In the genomic region with DNA sequence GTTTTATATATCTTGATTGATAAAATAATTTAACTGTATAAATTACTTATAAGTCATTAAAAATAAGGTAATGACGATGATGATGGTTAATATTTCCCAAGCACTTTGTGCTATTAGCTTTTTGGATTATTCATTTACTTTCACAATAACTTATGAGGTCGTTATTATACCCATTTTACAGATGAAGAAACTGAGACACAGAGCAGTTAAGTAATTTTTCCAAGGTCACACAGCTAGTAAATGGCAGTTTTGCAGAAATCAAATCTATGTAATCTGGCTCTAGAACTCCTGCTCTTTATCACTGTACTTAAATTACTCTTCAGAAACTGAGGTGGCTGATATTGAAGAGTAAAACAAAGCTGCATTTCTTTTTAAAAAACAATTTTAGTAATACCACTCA, we compare ENCODE assay signal across 23 cellular contexts. TPM values are rescaled to one million over a fixed set of nuclear protein-coding genes. Genes with fewer than 3 reads are reported as not detected.
DNase-seq lines count a peak whose midpoint lies in the region; ATAC-seq, FAIRE-seq and TF ChIP-seq lines count a peak whose summit lies in the region.
"Had no signal": no experiment of that assay in that cellular context is flagged by ENCODE, and none has a peak within 500 bp of the region (broad histone marks: within the 10 kb centered on the region; RNA-seq: fewer than 3 reads in every experiment).

No MANE protein-coding gene starts in this region.

- 96% methylated on average over 2 of the region's 2 CpGs for WGBS in HepG2 (ENCODE audit: low lambda C conversion rate)
- WGBS in right lobe of liver (ENCODE audit: insufficient coverage, low coverage, low lambda C conversion rate, missing lambda C conversion rate) = 95% methylated on average over 2 of the region's 2 CpGs
- 89% methylated on average over 2 of the region's 2 CpGs for WGBS in K562 (ENCODE audit: insufficient coverage, low coverage, missing lambda C conversion rate)

- no peak for ATAC-seq in HepG2
- ATAC-seq in right lobe of liver = no peak
- no peak for ATAC-seq in K562
- ATAC-seq: A549; CD8-positive, alpha-beta T cell; GM12878 had no signal

- DNase-seq in HepG2 (ENCODE audit: low spot score) (no peak), right lobe of liver (no peak), K562 (ENCODE audit: extremely low read depth in 1 of 4, low spot score in 3 of 4) (no peak), NCI-H345 treated with DMSO at 0.1 percent for 48 hours (lab: John Stamatoyannopoulos, UW; ENCODE audit: unreplicated experiment) (no peak), T-helper 9 cell (no peak)
- DNase-seq: AML-193; CD4-positive, alpha-beta T cell; CD8-positive, alpha-beta T cell; COR-L47; DMS 273 treated with DMSO at 0.1 percent for 48 hours; DMS153; DMS53; DMS79; DND-41; EL; GDM1 had no signal

- no peaks in the 10 kb centered on the region for H3K79me2 ChIP-seq in HepG2 (ENCODE audit: insufficient read depth, low read length)
- H3K79me2 ChIP-seq in K562 (ENCODE audit: control insufficient read depth, insufficient read depth, low read length) = peaks cover 15% of the 10 kb centered on the region; the same call in 2 of the 3 replicates

- H4K20me1 ChIP-seq in HepG2 (ENCODE audit: insufficient read depth, low read length) = no peaks in the 10 kb centered on the region
- H4K20me1 ChIP-seq in K562 (replicated peaks; ENCODE audit: control insufficient read depth, insufficient read depth, low read length) = no peaks in the 10 kb centered on the region

- POLR2A ChIA-PET in HepG2 (lab: Yijun Ruan, JAX) = no interaction called here
- POLR2A ChIA-PET in K562 (lab: Yijun Ruan, JAX) = interaction anchor here (0.7 to 5.7 kb wide), 3 partner anchors 9 to 1028 kb away, joined by 3 to 31 read pairs (median 4); partner anchors contain the start of gene NOL7

- TF ChIP-seq POLR2A in HepG2 (IDR thresholded peaks at IDR 0.05; ENCODE audit: insufficient read depth in 1 of 2, low read depth in 2 of 2, low read length in 2 of 2) (no peak), right lobe of liver (IDR thresholded peaks at IDR 0.05) (no peak), K562 (conservative IDR thresholded peaks at IDR 0.05) (no peak)

- H2AFZ ChIP-seq in HepG2 (ENCODE audit: low read length) (no peak overlapping the region), K562 (ENCODE audit: low read depth, low read length) (no peak overlapping the region)

- H3K4me2 ChIP-seq in HepG2 (ENCODE audit: low read depth, low read length) (no peak overlapping the region), K562 (ENCODE audit: insufficient read depth, low read length) (no peak overlapping the region)
- H3K4me2 ChIP-seq: A549; BLaER1 treated with 17β-estradiol and CSF1 and Interleukin-3, amounts not matched to agents 10 nM and 100 nM had no signal

- CTCF ChIA-PET in HepG2 (lab: Yijun Ruan, JAX; ENCODE audit: low intra/inter-chr PET ratio, low total read pairs) = no interaction called here
- CTCF ChIA-PET in K562 (lab: Yijun Ruan, JAX; ENCODE audit: low intra/inter-chr PET ratio) = interaction anchor here (0.6 kb wide), 1 partner anchor 1676 kb away, joined by 6 read pairs; no protein-coding TSS in a partner anchor

- no peak overlapping the region for H3K27ac ChIP-seq in HepG2 (ENCODE audit: extremely low read length, insufficient read depth, low read length)
- no peak overlapping the region for H3K27ac ChIP-seq in right lobe of liver
- no peak overlapping the region for H3K27ac ChIP-seq in K562 (ENCODE audit: extremely low read depth, low read depth, low read length)
- H3K27ac ChIP-seq: 22Rv1; A549; BLaER1 treated with 17β-estradiol and CSF1 and Interleukin-3, amounts not matched to agents 10 nM and 100 nM; C4-2B had no signal

- TF ChIP-seq RAD21 in HepG2 (CRISPR knock-in tag; IDR thresholded peaks at IDR 0.05) = no peak
- no peak for TF ChIP-seq RAD21 in K562 (CRISPR knock-in tag; conservative IDR thresholded peaks at IDR 0.05 in 1 of 2, IDR thresholded peaks at IDR 0.05 in 1 of 2)

- in situ Hi-C loops in HepG2 (cut with HindIII; ENCODE audit: extremely low pct_ligation_motif_present, low pct_unique_long_range_greater_than_20kb) = no loop called here
- in situ Hi-C loops in K562 (cut with MboI) = no loop called here

- peaks cover 6 to 45% of the 10 kb centered on the region in 2 experiments for H3K36me3 ChIP-seq in HepG2 (replicated peaks in 1 of 2; ENCODE audit: control insufficient read depth in 1 of 2, insufficient read depth in 2 of 2, low read length in 2 of 2)
- H3K36me3 ChIP-seq in right lobe of liver = peaks cover 0 to 20% (median 2%) of the 10 kb centered on the region in 4 donors
- H3K36me3 ChIP-seq in K562 (ENCODE audit: control insufficient read depth, insufficient read depth, low read length) = peaks cover 92% of the 10 kb centered on the region

- TF ChIP-seq CTCF in HepG2 (CRISPR knock-in tag; IDR thresholded peaks at IDR 0.05) = no peak
- TF ChIP-seq CTCF in right lobe of liver (IDR thresholded peaks at IDR 0.05) = no peak
- no peak for TF ChIP-seq CTCF in K562 (IDR thresholded peaks at IDR 0.05 in 2 of 3, conservative IDR thresholded peaks at IDR 0.05 in 1 of 3; ENCODE audit: insufficient read depth in 2 of 3, low read depth in 1 of 3, low read length in 3 of 3)

- FAIRE-seq in HepG2 (lab: Jason Lieb, UNC) = no peak
- no peak for FAIRE-seq in K562 (lab: Jason Lieb, UNC)
- FAIRE-seq: A549, GM12878, GM12892, GM18507 had no signal

- H3K9ac ChIP-seq in HepG2 (ENCODE audit: insufficient read depth, low read depth, low read length) (no peak overlapping the region), K562 (ENCODE audit: insufficient read depth in 1 of 2, low read depth in 2 of 2, low read length in 2 of 2) (no peak overlapping the region)
- H3K9ac ChIP-seq: BLaER1 treated with 17β-estradiol and CSF1 and Interleukin-3, amounts not matched to agents 10 nM and 100 nM had no signal

- BruUV-seq in HepG2 (replicated peaks; lab: Mats Ljungman, UMichigan) (no TSS peak), K562 (replicated peaks; lab: Mats Ljungman, UMichigan) (no TSS peak)

- H3K27me3 ChIP-seq in HepG2 (ENCODE audit: control insufficient read depth in 1 of 2, insufficient read depth in 2 of 2, low read length in 2 of 2) (no peaks in the 10 kb centered on the region), right lobe of liver (no peaks in the 10 kb centered on the region), K562 (ENCODE audit: control insufficient read depth in 2 of 2, insufficient read depth in 2 of 2, low read length in 2 of 2) (no peaks in the 10 kb centered on the region)
- H3K27me3 ChIP-seq: BLaER1 treated with 17β-estradiol and CSF1 and Interleukin-3, amounts not matched to agents 10 nM and 100 nM had no signal

- H3K9me1 ChIP-seq in K562 (ENCODE audit: control insufficient read depth, insufficient read depth, low read length) = no peaks in the 10 kb centered on the region

- TF ChIP-seq EP300 in HepG2 (IDR thresholded peaks at IDR 0.05; ENCODE audit: low read depth in 2 of 2, low read length in 2 of 2) = no peak
- TF ChIP-seq EP300 in HepG2 (CRISPR knock-in tag; IDR thresholded peaks at IDR 0.05; ENCODE audit: borderline replicate concordance) = no peak
- TF ChIP-seq EP300 in K562 (IDR thresholded peaks at IDR 0.05; ENCODE audit: low read length) = no peak

- no peak overlapping the region for H3K4me3 ChIP-seq in HepG2 (replicated peaks in 1 of 3; ENCODE audit: insufficient read depth in 1 of 3, low read depth in 2 of 3, low read length in 3 of 3)
- no peak overlapping the region for H3K4me3 ChIP-seq in right lobe of liver
- H3K4me3 ChIP-seq in K562 = no peak overlapping the region
- H3K4me3 ChIP-seq: A549; BLaER1 treated with 17β-estradiol and CSF1 and Interleukin-3, amounts not matched to agents 10 nM and 100 nM; GM12878 had no signal

- H3K4me1 ChIP-seq in HepG2 (ENCODE audit: insufficient read depth, low read length) (peaks cover 33% of the 10 kb centered on the region), right lobe of liver (no peaks in the 10 kb centered on the region), K562 (replicated peaks in 1 of 2; ENCODE audit: control insufficient read depth in 2 of 2, insufficient read depth in 2 of 2, low read length in 2 of 2) (no peaks in the 10 kb centered on the region)
- H3K4me1 ChIP-seq: A549 had no signal

- H3K9me3 ChIP-seq in HepG2 (ENCODE audit: low read length) (no peaks in the 10 kb centered on the region), right lobe of liver (no peaks in the 10 kb centered on the region), K562 (replicated peaks; ENCODE audit: control insufficient read depth, insufficient read depth, low read depth, low read length) (no peaks in the 10 kb centered on the region)
- H3K9me3 ChIP-seq: A549; BLaER1 treated with 17β-estradiol and CSF1 and Interleukin-3, amounts not matched to agents 10 nM and 100 nM had no signal

- intact Hi-C loops in HepG2 (cut with micrococcal nuclease; ENCODE audit: unreplicated experiment) (no loop called here), right lobe of liver (cut with DNase I) (no loop called here), K562 (cut with micrococcal nuclease) (no loop called here)

RNA-seq across cellular contexts. Expression of gene NOL7, which starts 18.2 kb away (rescaled TPM):
- 186 and 215 TPM in 2 replicates for total RNA-seq in HepG2 (2016; rRNA removed; fragmentation: Illumina TruSeq; extraction: Trizol)
- 27.0 and 31.6 TPM in 2 replicates for total RNA-seq in HepG2 (2016; cell fraction: cytosol; rRNA removed; fragmentation: Illumina TruSeq; extraction: Trizol; ENCODE audit: low read depth)
- total RNA-seq in HepG2 (2016; cell fraction: insoluble cytoplasmic fraction; rRNA removed; fragmentation: Illumina TruSeq; extraction: Trizol) = 183 and 212 TPM in 2 replicates
- 65.5 and 72.1 TPM in 2 replicates for total RNA-seq in HepG2 (2016; cell fraction: membrane; rRNA removed; fragmentation: Illumina TruSeq; extraction: Trizol)
- 69.4 and 79.5 TPM in 2 replicates for total RNA-seq in HepG2 (2016; cell fraction: nucleus; rRNA removed; fragmentation: Illumina TruSeq; extraction: Trizol)
- polyA plus RNA-seq in HepG2 (2011; rRNA removed) = 30.1 and 37.8 TPM in 2 replicates
- polyA plus RNA-seq in HepG2 (2011; cell fraction: cytosol; rRNA removed) = 47.4 and 53.1 TPM in 2 replicates
- 23.4 and 23.5 TPM in 2 replicates for polyA plus RNA-seq in HepG2 (2011; cell fraction: nucleus; rRNA removed)
- polyA plus RNA-seq in HepG2 (2012) = 60.3 and 94.1 TPM in 2 replicates
- polyA plus RNA-seq in HepG2 (2016; cell fraction: cytosol; fragmentation: Illumina TruSeq; extraction: Trizol; ENCODE audit: low read depth) = 30.5 and 34.4 TPM in 2 replicates
- polyA plus RNA-seq in HepG2 (2016; cell fraction: insoluble cytoplasmic fraction; fragmentation: Illumina TruSeq; extraction: Trizol; ENCODE audit: low read depth) = 240 and 243 TPM in 2 replicates
- polyA plus RNA-seq in HepG2 (2016; cell fraction: membrane; fragmentation: Illumina TruSeq; extraction: Trizol; ENCODE audit: low read depth) = 60.8 and 65.8 TPM in 2 replicates
- 136 and 138 TPM in 2 replicates for polyA plus RNA-seq in HepG2 (2016; cell fraction: nucleus; fragmentation: Illumina TruSeq; extraction: Trizol; ENCODE audit: insufficient read depth, low read depth)
- polyA minus RNA-seq in HepG2 (2011; rRNA and poly(A)+ RNA removed; ENCODE audit: low replicate concordance) = 4.3 and 4.6 TPM in 2 replicates
- 13.1 and 18.6 TPM in 2 replicates for polyA minus RNA-seq in HepG2 (2011; cell fraction: cytosol; rRNA and poly(A)+ RNA removed)
- 26.5 and 26.9 TPM in 2 replicates for polyA minus RNA-seq in HepG2 (2011; cell fraction: nucleus; rRNA and poly(A)+ RNA removed)
- total RNA-seq in right lobe of liver = 10 to 100 TPM; 12.9 to 68.2 (median 25.1) TPM
- total RNA-seq in K562 (2011; cell fraction: chromatin; rRNA removed; ENCODE audit: low replicate concordance) = 19.4 and 35.8 TPM in 2 replicates
- total RNA-seq in K562 (2011; cell fraction: nucleolus; rRNA removed) = 26.6 and 26.8 TPM in 2 replicates
- 28.4 and 33.0 TPM in 2 replicates for total RNA-seq in K562 (2011; cell fraction: nucleoplasm; rRNA removed)
- total RNA-seq in K562 (2014; rRNA removed) = 199 and 235 TPM in 2 replicates
- total RNA-seq in K562 (2014; rRNA removed; fragmentation: Illumina TruSeq; extraction: Trizol) = 167 and 196 TPM in 2 replicates
- 159 and 162 TPM in 2 replicates for total RNA-seq in K562 (2015; rRNA removed; fragmentation: Illumina TruSeq; extraction: Trizol)
- total RNA-seq in K562 (2021) = 137 and 146 TPM in 2 replicates
- polyA plus RNA-seq in K562 (2011; rRNA removed) = 47.0 and 79.2 TPM in 2 replicates
- polyA plus RNA-seq in K562 (2011; cell fraction: cytosol; rRNA removed) = 31.3 and 35.5 TPM in 2 replicates
- 23.3 and 29.9 TPM in 2 replicates for polyA plus RNA-seq in K562 (2011; cell fraction: nucleus; rRNA removed)
- polyA plus RNA-seq in K562 (2012) = 125 and 138 TPM in 2 replicates
- 157 and 177 TPM in 2 replicates for polyA plus RNA-seq in K562 (2014; fragmentation: Illumina TruSeq; extraction: Trizol)
- 10 to 100 TPM; 19.4 to 23.4 TPM for polyA plus RNA-seq in K562 (2014; fragmentation: Nextera tagmentation; extraction: Ambion mirVana)
- 214 TPM in 2 replicates for polyA plus RNA-seq in K562 (2014; rRNA removed)
- polyA minus RNA-seq in K562 (2011; rRNA and poly(A)+ RNA removed) = 22.9 and 25.8 TPM in 2 replicates
- polyA minus RNA-seq in K562 (2011; cell fraction: cytosol; rRNA and poly(A)+ RNA removed) = 20.5 and 24.8 TPM in 2 replicates
- polyA minus RNA-seq in K562 (2011; cell fraction: nucleus; rRNA and poly(A)+ RNA removed) = 17.0 and 21.9 TPM in 2 replicates

RNA-seq across cellular contexts. Expression of gene SIRT5, which starts 58.9 kb away (rescaled TPM):
- 16.6 and 21.8 TPM in 2 replicates for total RNA-seq in HepG2 (2016; rRNA removed; fragmentation: Illumina TruSeq; extraction: Trizol)
- 21.9 and 28.4 TPM in 2 replicates for total RNA-seq in HepG2 (2016; cell fraction: cytosol; rRNA removed; fragmentation: Illumina TruSeq; extraction: Trizol; ENCODE audit: low read depth)
- 17.2 TPM in 2 replicates for total RNA-seq in HepG2 (2016; cell fraction: insoluble cytoplasmic fraction; rRNA removed; fragmentation: Illumina TruSeq; extraction: Trizol)
- 17.8 and 18.2 TPM in 2 replicates for total RNA-seq in HepG2 (2016; cell fraction: membrane; rRNA removed; fragmentation: Illumina TruSeq; extraction: Trizol)
- 13.1 and 16.9 TPM in 2 replicates for total RNA-seq in HepG2 (2016; cell fraction: nucleus; rRNA removed; fragmentation: Illumina TruSeq; extraction: Trizol)
- polyA plus RNA-seq in HepG2 (2011; rRNA removed) = 13.4 and 14.1 TPM in 2 replicates
- polyA plus RNA-seq in HepG2 (2011; cell fraction: cytosol; rRNA removed) = 8.8 and 9.0 TPM in 2 replicates
- 20.2 and 21.9 TPM in 2 replicates for polyA plus RNA-seq in HepG2 (2011; cell fraction: nucleus; rRNA removed)
- 10.3 and 16.7 TPM in 2 replicates for polyA plus RNA-seq in HepG2 (2012)
- polyA plus RNA-seq in HepG2 (2016; cell fraction: cytosol; fragmentation: Illumina TruSeq; extraction: Trizol; ENCODE audit: low read depth) = 4.9 and 5.9 TPM in 2 replicates
- polyA plus RNA-seq in HepG2 (2016; cell fraction: insoluble cytoplasmic fraction; fragmentation: Illumina TruSeq; extraction: Trizol; ENCODE audit: low read depth) = 19.7 and 19.8 TPM in 2 replicates
- polyA plus RNA-seq in HepG2 (2016; cell fraction: membrane; fragmentation: Illumina TruSeq; extraction: Trizol; ENCODE audit: low read depth) = 8.4 and 10.3 TPM in 2 replicates
- polyA plus RNA-seq in HepG2 (2016; cell fraction: nucleus; fragmentation: Illumina TruSeq; extraction: Trizol; ENCODE audit: insufficient read depth, low read depth) = 27.2 and 27.6 TPM in 2 replicates
- 5.4 and 6.8 TPM in 2 replicates for polyA minus RNA-seq in HepG2 (2011; rRNA and poly(A)+ RNA removed; ENCODE audit: low replicate concordance)
- polyA minus RNA-seq in HepG2 (2011; cell fraction: cytosol; rRNA and poly(A)+ RNA removed) = 6.1 and 6.7 TPM in 2 replicates
- polyA minus RNA-seq in HepG2 (2011; cell fraction: nucleus; rRNA and poly(A)+ RNA removed) = 16.8 and 17.6 TPM in 2 replicates
- total RNA-seq in right lobe of liver = 10 to 100 TPM in 4 of 6 experiments, 1 to 10 TPM in 2; 9.3 to 28.3 (median 15.5) TPM
- 14.1 and 21.0 TPM in 2 replicates for total RNA-seq in K562 (2011; cell fraction: chromatin; rRNA removed; ENCODE audit: low replicate concordance)
- 9.3 and 10.0 TPM in 2 replicates for total RNA-seq in K562 (2011; cell fraction: nucleolus; rRNA removed)
- total RNA-seq in K562 (2011; cell fraction: nucleoplasm; rRNA removed) = 16.4 and 25.4 TPM in 2 replicates
- total RNA-seq in K562 (2014; rRNA removed) = 7.4 and 8.6 TPM in 2 replicates
- total RNA-seq in K562 (2014; rRNA removed; fragmentation: Illumina TruSeq; extraction: Trizol) = 11.6 and 15.0 TPM in 2 replicates
- 10.0 and 13.4 TPM in 2 replicates for total RNA-seq in K562 (2015; rRNA removed; fragmentation: Illumina TruSeq; extraction: Trizol)
- 8.6 and 8.7 TPM in 2 replicates for total RNA-seq in K562 (2021)
- polyA plus RNA-seq in K562 (2011; rRNA removed) = 9.2 and 11.4 TPM in 2 replicates
- 7.1 and 7.7 TPM in 2 replicates for polyA plus RNA-seq in K562 (2011; cell fraction: cytosol; rRNA removed)
- polyA plus RNA-seq in K562 (2011; cell fraction: nucleus; rRNA removed) = 11.8 and 16.3 TPM in 2 replicates
- polyA plus RNA-seq in K562 (2012) = 9.1 and 15.2 TPM in 2 replicates
- polyA plus RNA-seq in K562 (2014; fragmentation: Illumina TruSeq; extraction: Trizol) = 12.5 and 15.7 TPM in 2 replicates
- polyA plus RNA-seq in K562 (2014; fragmentation: Nextera tagmentation; extraction: Ambion mirVana) = 1 to 10 TPM; 2.1 to 2.3 TPM
- polyA plus RNA-seq in K562 (2014; rRNA removed) = 11.7 and 15.7 TPM in 2 replicates
- polyA minus RNA-seq in K562 (2011; rRNA and poly(A)+ RNA removed) = 6.5 TPM in 2 replicates
- 3.3 and 3.4 TPM in 2 replicates for polyA minus RNA-seq in K562 (2011; cell fraction: cytosol; rRNA and poly(A)+ RNA removed)
- polyA minus RNA-seq in K562 (2011; cell fraction: nucleus; rRNA and poly(A)+ RNA removed) = 7.8 and 8.2 TPM in 2 replicates

Comparison
In these comparisons a context has a peak if more than half of its experiments do, and no peak if none do; other contexts are left out.
1. Of the 241 proteins assayed by ChIP-seq in both HepG2 and K562: peak only in HepG2: none; only in K562: ADNP, ATF2, CBX1, ESRRA, HDAC2 and ZFP36; in both: CHD4 and KDM1A; in neither: 229; mixed calls (peak in some experiments, not most) for 4.